Comparison of ENCODE assay signal across 8 cellular contexts in genomic region chr9:104968025-104968982, GRCh38. TPM values are rescaled to one million over a fixed set of nuclear protein-coding genes. Genes with fewer than 3 reads are reported as not detected.
DNase-seq lines count a peak whose midpoint lies in the region; ATAC-seq, FAIRE-seq and TF ChIP-seq lines count a peak whose summit lies in the region.

No MANE protein-coding gene starts in this region.

- H3K27ac ChIP-seq in HepG2 (ENCODE audit: extremely low read length, insufficient read depth, low read length), result peak overlapping the region; percentile 59

- H4K20me1 ChIP-seq in HepG2 (ENCODE audit: insufficient read depth, low read length), result no peaks in the 10 kb centered on the region

- no peaks in the 10 kb centered on the region for H3K79me2 ChIP-seq in HepG2 (ENCODE audit: insufficient read depth, low read length)

- WGBS in HepG2 (ENCODE audit: low lambda C conversion rate), result under 1% methylated on average over 42 of the region's 50 CpGs

- POLR2A ChIA-PET in BJ (lab: Charles Lee), result interaction anchor here (0.5 to 1.2 kb wide), 3 partner anchors 41 to 482 kb away, joined by 3 to 22 read pairs (median 4); no protein-coding TSS in a partner anchor
- POLR2A ChIA-PET in HepG2 (lab: Yijun Ruan, JAX), result interaction anchor here (1.1 to 2.6 kb wide), 6 partner anchors 23 to 97 kb away, joined by 4 to 25 read pairs (median 6); partner anchors contain the start of gene ABCA1

- intact Hi-C loops in HepG2 (cut with micrococcal nuclease; ENCODE audit: unreplicated experiment), result loop anchor here (2.0 kb wide), 2 partner anchors 40 to 96 kb away; partner anchors contain the start of gene ABCA1

- TF ChIP-seq RAD21 in HepG2 (CRISPR knock-in tag; IDR thresholded peaks at IDR 0.05), result no peak

- no TSS peak for BruUV-seq in HepG2 (replicated peaks; lab: Mats Ljungman, UMichigan)

- peak overlapping the region; percentile 92 for H2AFZ ChIP-seq in HepG2 (ENCODE audit: low read length)

- CTCF ChIA-PET in BJ (lab: Yijun Ruan, JAX) (interaction anchor here (0.6 to 1.7 kb wide), 6 partner anchors 9 to 189 kb away, joined by 3 to 7 read pairs (median 3); no protein-coding TSS in a partner anchor), HepG2 (lab: Yijun Ruan, JAX; ENCODE audit: low intra/inter-chr PET ratio, low total read pairs) (no interaction called here)

- no peaks in the 10 kb centered on the region for H3K9me3 ChIP-seq in HepG2 (ENCODE audit: low read length)

- H3K4me3 ChIP-seq in BJ (ENCODE audit: low read depth, low read length) (peak overlapping the region; percentile 60), HepG2 (replicated peaks in 1 of 3; ENCODE audit: insufficient read depth in 1 of 3, low read depth in 2 of 3, low read length in 3 of 3) (peak overlapping the region; percentile 81 to 98 (median 92))

- H3K4me2 ChIP-seq in HepG2 (ENCODE audit: low read depth, low read length), result peak overlapping the region; percentile 97

- peak; percentile 40 for FAIRE-seq in HepG2 (lab: Jason Lieb, UNC)

- DNase-seq in BJ (ENCODE audit: low read depth), result peak; percentile 71
- DNase-seq in NCI-H69 (lab: John Stamatoyannopoulos, UW), result peak; percentile 95
- peak; percentile 78 to 81 for DNase-seq in activated CD4-positive, alpha-beta T cell treated with anti-CD3 and anti-CD28 coated beads, Interleukin-2, amount 50 U/mL, for 24 hours (ENCODE audit: low read depth in 1 of 2, low spot score in 1 of 2)
- DNase-seq in dedifferentiated amniotic fluid mesenchymal stem cell (ENCODE audit: extremely low spot score), result peak; percentile 94
- peak; percentile 74 for DNase-seq in HepG2 (ENCODE audit: low spot score)
- DNase-seq in stimulated activated CD4-positive, alpha-beta T cell treated with anti-CD3 and anti-CD28 coated beads, Interleukin-2, amount 100 ng/mL, for 4 hours (ENCODE audit: low read depth), result peak; percentile 77

- ATAC-seq in GM19351 (IDR thresholded peaks at IDR 0.05; ENCODE audit: unreplicated experiment) (peak; percentile 99), HG03469 (IDR thresholded peaks at IDR 0.05; ENCODE audit: unreplicated experiment) (peak; percentile 98), HepG2 (peak; percentile 94)

- H3K27me3 ChIP-seq in BJ (ENCODE audit: control insufficient read depth, insufficient read depth, low read length) (no peaks in the 10 kb centered on the region), HepG2 (ENCODE audit: control insufficient read depth in 1 of 2, insufficient read depth in 2 of 2, low read length in 2 of 2) (no peaks in the 10 kb centered on the region)

- H3K36me3 ChIP-seq in BJ (ENCODE audit: control insufficient read depth, insufficient read depth, low read length), result no peaks in the 10 kb centered on the region
- H3K36me3 ChIP-seq in HepG2 (replicated peaks in 1 of 2; ENCODE audit: control insufficient read depth in 1 of 2, insufficient read depth in 2 of 2, low read length in 2 of 2), result no peaks in the 10 kb centered on the region

- in situ Hi-C loops in HepG2 (cut with HindIII; ENCODE audit: extremely low pct_ligation_motif_present, low pct_unique_long_range_greater_than_20kb), result no loop called here

- TF ChIP-seq EP300 in HepG2 (IDR thresholded peaks at IDR 0.05; ENCODE audit: low read depth in 2 of 2, low read length in 2 of 2) (no peak; a peak in 1 of 4 replicates), HepG2 (CRISPR knock-in tag; IDR thresholded peaks at IDR 0.05; ENCODE audit: borderline replicate concordance) (no peak)

- H3K4me1 ChIP-seq in HepG2 (ENCODE audit: insufficient read depth, low read length), result peaks cover 25% of the 10 kb centered on the region

- TF ChIP-seq CTCF in BJ (IDR thresholded peaks at IDR 0.05; ENCODE audit: insufficient read depth, low read depth, low read length) (no peak), HepG2 (CRISPR knock-in tag; IDR thresholded peaks at IDR 0.05) (no peak; the same call in 1 of the 2 replicates)

- 0 out of 4 replicates have a peak, but pooled peaks of 1 of the 2 experiments have one; percentile 59 for TF ChIP-seq POLR2A in HepG2 (IDR thresholded peaks at IDR 0.05; ENCODE audit: insufficient read depth in 1 of 2, low read depth in 2 of 2, low read length in 2 of 2)

- peak overlapping the region; percentile 69 for H3K9ac ChIP-seq in HepG2 (ENCODE audit: insufficient read depth, low read depth, low read length)

TF ChIP-seq in HepG2, 621 proteins besides CTCF, POLR2A, EP300 and RAD21 (continues in another document):
- no peak for TF ChIP-seq RFXANK (CRISPR knock-in tag; IDR thresholded peaks at IDR 0.05)
- no peak for TF ChIP-seq ZNF101 (CRISPR knock-in tag; IDR thresholded peaks at IDR 0.05; ENCODE audit: borderline replicate concordance, low read depth)
- TF ChIP-seq DMTF1 (CRISPR knock-in tag; IDR thresholded peaks at IDR 0.05), result no peak
- peak; percentile 52; the same call in 1 of the 2 replicates for TF ChIP-seq POLR2G (IDR thresholded peaks at IDR 0.05; ENCODE audit: low read depth, low read length)
- TF ChIP-seq IRF1 (CRISPR knock-in tag; IDR thresholded peaks at IDR 0.05; ENCODE audit: low read depth), result no peak
- peak; percentile 22; the same call in 1 of the 2 replicates for TF ChIP-seq RXRA (CRISPR knock-in tag; IDR thresholded peaks at IDR 0.05)
- TF ChIP-seq NCOR1 (IDR thresholded peaks at IDR 0.05; ENCODE audit: borderline replicate concordance, low read length), result no peak
- no peak for TF ChIP-seq FLYWCH1 (CRISPR knock-in tag; IDR thresholded peaks at IDR 0.05)
- peak; percentile 2; the same call in 1 of the 2 replicates for TF ChIP-seq HNF1B (CRISPR knock-in tag; IDR thresholded peaks at IDR 0.05)
- no peak for TF ChIP-seq HOXA7 (CRISPR knock-in tag; IDR thresholded peaks at IDR 0.05)

RNA-seq across cellular contexts. Expression of gene ABCA1, which starts 40.3 kb away (rescaled TPM):
- 27.4 and 36.2 TPM in 2 replicates for polyA plus RNA-seq in BJ (2011; rRNA removed)
- 106 and 131 TPM in 2 replicates for polyA minus RNA-seq in BJ (2011; rRNA and poly(A)+ RNA removed)
- total RNA-seq in HepG2 (2016; rRNA removed; fragmentation: Illumina TruSeq; extraction: Trizol), result 40.0 and 63.8 TPM in 2 replicates
- total RNA-seq in HepG2 (2016; cell fraction: cytosol; rRNA removed; fragmentation: Illumina TruSeq; extraction: Trizol; ENCODE audit: low read depth), result 8.1 and 10.0 TPM in 2 replicates
- total RNA-seq in HepG2 (2016; cell fraction: insoluble cytoplasmic fraction; rRNA removed; fragmentation: Illumina TruSeq; extraction: Trizol), result 36.2 and 63.5 TPM in 2 replicates
- total RNA-seq in HepG2 (2016; cell fraction: membrane; rRNA removed; fragmentation: Illumina TruSeq; extraction: Trizol), result 10.8 and 13.5 TPM in 2 replicates
- total RNA-seq in HepG2 (2016; cell fraction: nucleus; rRNA removed; fragmentation: Illumina TruSeq; extraction: Trizol), result 111 and 125 TPM in 2 replicates
- 26.8 and 30.0 TPM in 2 replicates for polyA plus RNA-seq in HepG2 (2011; rRNA removed)
- 23.6 and 27.4 TPM in 2 replicates for polyA plus RNA-seq in HepG2 (2011; cell fraction: cytosol; rRNA removed)
- polyA plus RNA-seq in HepG2 (2011; cell fraction: nucleus; rRNA removed), result 74.2 and 77.9 TPM in 2 replicates
- polyA plus RNA-seq in HepG2 (2012), result 16.8 and 28.4 TPM in 2 replicates
- 1.1 TPM in 2 replicates for polyA plus RNA-seq in HepG2 (2016; cell fraction: cytosol; fragmentation: Illumina TruSeq; extraction: Trizol; ENCODE audit: low read depth)
- polyA plus RNA-seq in HepG2 (2016; cell fraction: insoluble cytoplasmic fraction; fragmentation: Illumina TruSeq; extraction: Trizol; ENCODE audit: low read depth), result 13.1 and 13.8 TPM in 2 replicates
- polyA plus RNA-seq in HepG2 (2016; cell fraction: membrane; fragmentation: Illumina TruSeq; extraction: Trizol; ENCODE audit: low read depth), result 2.0 and 2.5 TPM in 2 replicates
- 64.5 and 67.0 TPM in 2 replicates for polyA plus RNA-seq in HepG2 (2016; cell fraction: nucleus; fragmentation: Illumina TruSeq; extraction: Trizol; ENCODE audit: insufficient read depth, low read depth)
- polyA minus RNA-seq in HepG2 (2011; rRNA and poly(A)+ RNA removed; ENCODE audit: low replicate concordance), result 0.51 and 497 TPM in 2 replicates
- 94.8 and 127 TPM in 2 replicates for polyA minus RNA-seq in HepG2 (2011; cell fraction: cytosol; rRNA and poly(A)+ RNA removed)
- polyA minus RNA-seq in HepG2 (2011; cell fraction: nucleus; rRNA and poly(A)+ RNA removed), result 220 and 287 TPM in 2 replicates

Comparison
In these comparisons a context has a peak if more than half of its experiments do, and no peak if none do; other contexts are left out.
1. Peak in every context shown above with its lines: DNase-seq, ATAC-seq, H3K4me3 ChIP-seq and H3K27ac ChIP-seq.